Comparison of ENCODE assay signal across 17 cellular contexts in the genomic region with DNA sequence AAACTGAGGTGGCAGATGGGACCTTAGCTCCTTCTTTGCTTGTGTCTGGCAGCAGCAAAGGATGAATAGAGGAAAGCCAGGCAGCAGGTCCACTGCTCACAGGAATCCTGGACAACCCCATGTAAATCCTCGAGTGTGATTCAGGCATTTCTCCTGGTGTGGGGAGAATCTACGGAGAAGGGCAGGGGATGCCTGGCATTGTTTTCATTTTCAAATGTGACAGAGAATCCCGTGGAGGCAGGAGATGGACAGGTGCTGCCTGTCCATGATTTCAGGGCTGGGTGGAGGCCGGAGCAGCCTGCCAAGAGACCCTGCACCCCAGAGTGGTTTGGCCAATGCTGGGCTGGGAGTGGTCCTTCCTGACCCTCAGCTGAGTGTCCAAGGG. TPM values are rescaled to one million over a fixed set of nuclear protein-coding genes. Genes with fewer than 3 reads are reported as not detected.
DNase-seq lines count a peak whose midpoint lies in the region; ATAC-seq and TF ChIP-seq lines count a peak whose summit lies in the region.
"Had no signal": no experiment of that assay in that cellular context is flagged by ENCODE, and none has a peak within 500 bp of the region (broad histone marks: within the 10 kb centered on the region; RNA-seq: fewer than 3 reads in every experiment).

No MANE protein-coding gene starts in this region.

- no peak overlapping the region for H3K27ac Mint-ChIP-seq in nephron progenitor cell
- H3K27ac Mint-ChIP-seq: activated CD4-positive, alpha-beta T cell treated with anti-CD3 and anti-CD28 coated beads, Interleukin-2, amount 10 ng/mL, durations not matched to agents 24 days and 14 days; CD4-positive, alpha-beta memory T cell; natural killer cell had no signal

- no peaks in the 10 kb centered on the region for H3K36me3 Mint-ChIP-seq in nephron progenitor cell (ENCODE audit: low read depth)
- H3K36me3 Mint-ChIP-seq: CD4-positive, alpha-beta memory T cell; natural killer cell had no signal

- TF ChIP-seq POLR2A in vagina (IDR thresholded peaks at IDR 0.05), result no peak

- intact Hi-C loops in left ventricle myocardium inferior (cut with micrococcal nuclease), result no loop called here
- intact Hi-C loops in Right ventricle myocardium inferior (cut with DNase I), result no loop called here
- intact Hi-C loops in vagina (cut with DNase I), result loop anchor here (10.0 kb wide), 1 partner anchor 179 kb away; no protein-coding TSS in a partner anchor

- H3K27ac ChIP-seq in left ventricle myocardium inferior (replicated peaks) (no peak overlapping the region), muscle layer of duodenum (ENCODE audit: low read length) (no peak overlapping the region), vagina (peak overlapping the region; percentile 64)
- H3K27ac ChIP-seq: cardiac muscle cell had no signal

- in situ Hi-C loops in HAP-1 (cut with MboI; ENCODE audit: low sequenced_read_pairs), result no loop called here

- H3K4me1 ChIP-seq in left ventricle myocardium inferior (peaks cover 28% of the 10 kb centered on the region), muscle layer of duodenum (ENCODE audit: control insufficient read depth in 1 of 2, insufficient read depth in 2 of 2, low read length in 2 of 2) (peaks cover 0 to 18% of the 10 kb centered on the region in 2 donors), vagina (peaks cover 38% of the 10 kb centered on the region), HAP-1 (no peaks in the 10 kb centered on the region)

- DNase-seq in left ventricle myocardium inferior (no peak), Right ventricle myocardium inferior (ENCODE audit: missing footprints) (no peak), epithelial cell of proximal tubule (ENCODE audit: low read depth) (no peak), vagina (ENCODE audit: extremely low spot score in 2 of 2) (no peak), GM03348 (ENCODE audit: low spot score) (no peak), nephron progenitor cell (no peak), HAP-1 (ENCODE audit: low spot score in 2 of 2) (no peak)
- DNase-seq: CD4-positive, alpha-beta memory T cell; esophagus squamous epithelium; natural killer cell; NCI-H2081; NCI-H446 treated with DMSO at 0.1 percent for 48 hours; NK-92 treated with Interleukin-12 subunit alpha and Interleukin-12 subunit beta, amount 100 ng/mL, for 24 hours; stimulated activated CD4-positive, alpha-beta T cell treated with anti-CD3 and anti-CD28 coated beads, Interleukin-4, amount 100 ng/mL, for 4 hours had no signal

- no peaks in the 10 kb centered on the region for H3K9me3 Mint-ChIP-seq in nephron progenitor cell
- H3K9me3 Mint-ChIP-seq: activated CD4-positive, alpha-beta T cell treated with anti-CD3 and anti-CD28 coated beads, Interleukin-2, amount 10 ng/mL, durations not matched to agents 24 days and 14 days; CD4-positive, alpha-beta memory T cell; natural killer cell had no signal

- peak overlapping the region; percentile 65 for H3K4me3 ChIP-seq in left ventricle myocardium inferior
- H3K4me3 ChIP-seq in epithelial cell of proximal tubule (ENCODE audit: low read depth, low read length), result peak overlapping the region; percentile 91
- H3K4me3 ChIP-seq in muscle layer of duodenum (ENCODE audit: low read depth in 1 of 2, low read length in 2 of 2), result peak overlapping the region; percentile 57 to 63
- peak overlapping the region; percentile 58 to 64 for H3K4me3 ChIP-seq in vagina
- no peak overlapping the region for H3K4me3 ChIP-seq in HAP-1
- H3K4me3 ChIP-seq: cardiac muscle cell had no signal

- H3K9me3 ChIP-seq in left ventricle myocardium inferior (replicated peaks), result peaks cover 5% of the 10 kb centered on the region
- H3K9me3 ChIP-seq in muscle layer of duodenum (ENCODE audit: control insufficient read depth in 1 of 2, low read length in 2 of 2), result no peaks in the 10 kb centered on the region
- H3K9me3 ChIP-seq in vagina, result no peaks in the 10 kb centered on the region
- H3K9me3 ChIP-seq in HAP-1, result no peaks in the 10 kb centered on the region
- H3K9me3 ChIP-seq: esophagus squamous epithelium had no signal

- no peak overlapping the region for H3K4me3 Mint-ChIP-seq in nephron progenitor cell
- H3K4me3 Mint-ChIP-seq: activated CD4-positive, alpha-beta T cell treated with anti-CD3 and anti-CD28 coated beads, Interleukin-2, amount 10 ng/mL, durations not matched to agents 24 days and 14 days; natural killer cell had no signal

- H3K36me3 ChIP-seq in left ventricle myocardium inferior, result no peaks in the 10 kb centered on the region
- H3K36me3 ChIP-seq in muscle layer of duodenum (ENCODE audit: control insufficient read depth in 1 of 2, insufficient read depth in 2 of 2, low read length in 2 of 2), result no peaks in the 10 kb centered on the region
- no peaks in the 10 kb centered on the region for H3K36me3 ChIP-seq in vagina
- no peaks in the 10 kb centered on the region for H3K36me3 ChIP-seq in HAP-1 (replicated peaks)
- H3K36me3 ChIP-seq: cardiac muscle cell, esophagus squamous epithelium had no signal

- peaks cover 16% of the 10 kb centered on the region for H3K4me1 Mint-ChIP-seq in nephron progenitor cell
- H3K4me1 Mint-ChIP-seq: natural killer cell had no signal

- H3K27me3 Mint-ChIP-seq in nephron progenitor cell (ENCODE audit: low read depth, poor library complexity), result peaks cover 89% of the 10 kb centered on the region

- TF ChIP-seq CTCF in left ventricle myocardium inferior (IDR thresholded peaks at IDR 0.05; ENCODE audit: borderline replicate concordance), result no peak
- no peak for TF ChIP-seq CTCF in epithelial cell of proximal tubule (conservative IDR thresholded peaks at IDR 0.05; ENCODE audit: low read depth, low read length)
- TF ChIP-seq CTCF in vagina (IDR thresholded peaks at IDR 0.05), result no peak
- no peak for TF ChIP-seq CTCF in nephron progenitor cell (IDR thresholded peaks at IDR 0.05)

- H3K27me3 ChIP-seq in left ventricle myocardium inferior (ENCODE audit: low read depth) (peaks cover 69% of the 10 kb centered on the region), muscle layer of duodenum (ENCODE audit: low read depth, low read length) (no peaks in the 10 kb centered on the region), vagina (no peaks in the 10 kb centered on the region), HAP-1 (ENCODE audit: low read depth) (peaks cover 66% of the 10 kb centered on the region)

- ATAC-seq in Right ventricle myocardium inferior, result no peak
- ATAC-seq: natural killer cell had no signal

RNA-seq across cellular contexts. Expression of gene HRH1, which starts 1.7 kb away (rescaled TPM):
- total RNA-seq in left ventricle myocardium inferior (1.4 TPM), Right ventricle myocardium inferior (1.8 TPM), epithelial cell of proximal tubule (3.1 and 7.3 TPM in 2 replicates), vagina (9.3 TPM)
- total RNA-seq: cardiac muscle cell, natural killer cell had no signal
